ENCODE assay signal across 27 cellular contexts in the genomic region with DNA sequence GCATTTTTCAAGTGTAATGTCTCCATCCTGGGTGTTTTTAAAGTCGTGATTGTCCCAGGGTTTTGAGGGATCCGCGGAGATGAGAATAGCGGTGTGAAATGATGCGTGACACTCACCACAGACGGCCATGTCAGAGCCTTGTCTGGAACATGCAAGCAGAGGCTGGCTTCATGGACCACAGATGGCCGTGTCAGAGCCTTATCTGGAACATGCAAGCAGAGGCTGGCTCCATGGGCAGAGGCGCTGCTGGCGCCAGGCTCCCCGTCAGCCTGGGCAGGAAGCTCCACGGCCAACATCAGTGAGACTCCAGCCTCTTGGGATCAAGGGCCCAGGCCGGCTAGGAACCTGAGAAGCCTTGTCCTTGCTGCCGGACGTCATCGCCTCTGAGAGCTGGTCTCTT. TPM values are rescaled to one million over a fixed set of nuclear protein-coding genes. Genes with fewer than 3 reads are reported as not detected.
"Had no signal": no experiment of that assay in that cellular context is flagged by ENCODE, and none has a peak within 500 bp of the region (broad histone marks: within the 10 kb centered on the region; RNA-seq: fewer than 3 reads in every experiment).

No MANE protein-coding gene starts in this region.

- H3K9me3 Mint-ChIP-seq: activated B cell treated with CpG ODN at 0.5 μM for 24 hours; activated CD4-positive, alpha-beta memory T cell treated with anti-CD3 and anti-CD28 coated beads for 36 hours; immature natural killer cell; mesothelial cell of epicardium; natural killer cell; stimulated activated naive CD8-positive, alpha-beta T cell treated with anti-CD3 and anti-CD28 coated beads, Interleukin-15, Interleukin-2, amounts not matched to agents 100 ng/mL and 50 ng/mL, for 24 hours; T-cell; T-helper 2 cell treated with Interferon-gamma antibody and Interleukin-4, amounts not matched to agents 5 μg/mL and 100 μg/mL, for 36 hours had no signal

- DNase-seq: activated B cell treated with CpG ODN at 0.5 μM for 24 hours; activated CD4-positive, alpha-beta memory T cell treated with anti-CD3 and anti-CD28 coated beads for 36 hours; activated CD4-positive, alpha-beta T cell treated with anti-CD3 and anti-CD28 coated beads for 36 hours; activated effector memory CD4-positive, alpha-beta T cell treated with anti-CD3 and anti-CD28 coated beads, Interleukin-2, amount 50 U/mL, for 16 hours; activated naive CD4-positive, alpha-beta T cell treated with anti-CD3 and anti-CD28 coated beads, Interleukin-2, amount 50 U/mL, for 16 hours; aorta; brain microvascular endothelial cell; dermis blood vessel endothelial cell; effector memory CD4-positive, alpha-beta T cell; foreskin keratinocyte; immature natural killer cell; kidney glomerular epithelial cell; left ventricle myocardium superior; mammary epithelial cell; natural killer cell; psoas muscle; right cardiac atrium; stimulated activated CD4-positive, alpha-beta T cell treated with anti-CD3 and anti-CD28 coated beads, Interleukin-12 subunit alpha, Interleukin-12 subunit beta, amount 100 ng/mL, for 4 hours; stimulated activated CD4-positive, alpha-beta T cell treated with anti-CD3 and anti-CD28 coated beads, Interleukin-4, amount 100 ng/mL, for 4 hours; T-cell; uterus had no signal

- ATAC-seq: activated CD4-positive, alpha-beta T cell treated with anti-CD3 and anti-CD28 coated beads for 36 hours; foreskin keratinocyte; left ventricle myocardium superior; natural killer cell; psoas muscle; right cardiac atrium; T-cell had no signal

- H3K4me3 Mint-ChIP-seq: activated B cell treated with CpG ODN at 0.5 μM for 24 hours; activated CD4-positive, alpha-beta memory T cell treated with anti-CD3 and anti-CD28 coated beads for 36 hours; activated CD4-positive, alpha-beta T cell treated with anti-CD3 and anti-CD28 coated beads for 36 hours; immature natural killer cell; mesothelial cell of epicardium; natural killer cell; stimulated activated naive CD8-positive, alpha-beta T cell treated with anti-CD3 and anti-CD28 coated beads, Interleukin-15, Interleukin-2, amounts not matched to agents 100 ng/mL and 50 ng/mL, for 24 hours; T-cell; T-helper 2 cell treated with Interferon-gamma antibody and Interleukin-4, amounts not matched to agents 5 μg/mL and 100 μg/mL, for 36 hours had no signal

- H3K27ac Mint-ChIP-seq: activated B cell treated with CpG ODN at 0.5 μM for 24 hours; activated CD4-positive, alpha-beta memory T cell treated with anti-CD3 and anti-CD28 coated beads for 36 hours; activated CD4-positive, alpha-beta T cell treated with anti-CD3 and anti-CD28 coated beads for 36 hours; mesothelial cell of epicardium; natural killer cell; stimulated activated naive CD8-positive, alpha-beta T cell treated with anti-CD3 and anti-CD28 coated beads, Interleukin-15, Interleukin-2, amounts not matched to agents 100 ng/mL and 50 ng/mL, for 24 hours; T-cell; T-helper 2 cell treated with Interferon-gamma antibody and Interleukin-4, amounts not matched to agents 5 μg/mL and 100 μg/mL, for 36 hours had no signal

- H3K36me3 Mint-ChIP-seq: activated CD4-positive, alpha-beta memory T cell treated with anti-CD3 and anti-CD28 coated beads for 36 hours; immature natural killer cell; mesothelial cell of epicardium; natural killer cell; T-cell had no signal

- H3K27me3 Mint-ChIP-seq: activated B cell treated with CpG ODN at 0.5 μM for 24 hours; activated CD4-positive, alpha-beta memory T cell treated with anti-CD3 and anti-CD28 coated beads for 36 hours; activated CD4-positive, alpha-beta T cell treated with anti-CD3 and anti-CD28 coated beads for 36 hours; stimulated activated naive CD8-positive, alpha-beta T cell treated with anti-CD3 and anti-CD28 coated beads, Interleukin-15, Interleukin-2, amounts not matched to agents 100 ng/mL and 50 ng/mL, for 24 hours; T-cell had no signal

- H3K27ac ChIP-seq: brain microvascular endothelial cell, foreskin keratinocyte, hepatocyte, neutrophil, ovary, psoas muscle, uterus had no signal

RNA-seq across cellular contexts. Expression of a gene that starts 28.2 kb away (rescaled TPM):
- total RNA-seq: activated CD4-positive, alpha-beta memory T cell treated with anti-CD3 and anti-CD28 coated beads for 36 hours; activated CD4-positive, alpha-beta T cell treated with anti-CD3 and anti-CD28 coated beads for 36 hours had no signal
